ENCODE assay signal across 1 cellular context in the genomic region with DNA sequence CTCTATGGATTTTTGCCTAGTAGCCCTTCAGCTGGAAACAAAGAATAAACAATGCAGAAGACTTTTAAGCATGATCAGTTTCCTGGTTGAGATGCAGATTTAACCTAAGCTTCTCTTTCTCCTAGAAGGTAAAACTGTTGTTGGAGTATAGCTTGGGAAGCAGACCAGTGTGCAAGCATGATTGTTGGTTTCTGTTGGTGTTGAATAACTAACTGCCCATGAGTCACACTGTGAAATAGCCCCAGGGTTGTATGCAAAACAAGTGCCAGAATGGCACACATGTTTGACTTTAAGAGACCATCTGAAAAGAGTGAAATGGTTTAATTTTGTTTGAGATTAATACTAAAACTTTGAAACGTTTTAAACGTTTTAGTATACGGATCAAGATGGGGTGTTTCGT.
TF ChIP-seq lines count a peak whose summit lies in the region.

No MANE protein-coding gene starts in this region.

TF ChIP-seq in IMR-90, 13 proteins besides CTCF, POLR2A, EP300 and RAD21 (continued from another document):
- TF ChIP-seq, protein P1, sequence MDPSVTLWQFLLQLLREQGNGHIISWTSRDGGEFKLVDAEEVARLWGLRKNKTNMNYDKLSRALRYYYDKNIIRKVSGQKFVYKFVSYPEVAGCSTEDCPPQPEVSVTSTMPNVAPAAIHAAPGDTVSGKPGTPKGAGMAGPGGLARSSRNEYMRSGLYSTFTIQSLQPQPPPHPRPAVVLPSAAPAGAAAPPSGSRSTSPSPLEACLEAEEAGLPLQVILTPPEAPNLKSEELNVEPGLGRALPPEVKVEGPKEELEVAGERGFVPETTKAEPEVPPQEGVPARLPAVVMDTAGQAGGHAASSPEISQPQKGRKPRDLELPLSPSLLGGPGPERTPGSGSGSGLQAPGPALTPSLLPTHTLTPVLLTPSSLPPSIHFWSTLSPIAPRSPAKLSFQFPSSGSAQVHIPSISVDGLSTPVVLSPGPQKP (IDR thresholded peaks at IDR 0.05; ENCODE audit: borderline replicate concordance, low read depth, low read length): no peak
- TF ChIP-seq MAFK (IDR thresholded peaks at IDR 0.05; ENCODE audit: low read depth, low read length): no peak
- no peak for TF ChIP-seq SMC3 (IDR thresholded peaks at IDR 0.05; ENCODE audit: low read depth, low read length)
- TF ChIP-seq BHLHE40 (IDR thresholded peaks at IDR 0.05; ENCODE audit: low read depth, low read length): no peak
- no peak for TF ChIP-seq MAZ (IDR thresholded peaks at IDR 0.05; ENCODE audit: borderline replicate concordance, low read depth, low read length)
- no peak for TF ChIP-seq CHD1 (IDR thresholded peaks at IDR 0.05; ENCODE audit: low read depth, low read length)
- TF ChIP-seq FOS (IDR thresholded peaks at IDR 0.05; ENCODE audit: low read depth, low read length): no peak
- TF ChIP-seq, protein P2, sequence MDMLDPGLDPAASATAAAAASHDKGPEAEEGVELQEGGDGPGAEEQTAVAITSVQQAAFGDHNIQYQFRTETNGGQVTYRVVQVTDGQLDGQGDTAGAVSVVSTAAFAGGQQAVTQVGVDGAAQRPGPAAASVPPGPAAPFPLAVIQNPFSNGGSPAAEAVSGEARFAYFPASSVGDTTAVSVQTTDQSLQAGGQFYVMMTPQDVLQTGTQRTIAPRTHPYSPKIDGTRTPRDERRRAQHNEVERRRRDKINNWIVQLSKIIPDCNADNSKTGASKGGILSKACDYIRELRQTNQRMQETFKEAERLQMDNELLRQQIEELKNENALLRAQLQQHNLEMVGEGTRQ (IDR thresholded peaks at IDR 0.05; ENCODE audit: low read depth, low read length): no peak
- no peak for TF ChIP-seq CEBPB (IDR thresholded peaks at IDR 0.05; ENCODE audit: low read depth, low read length)
- no peak for TF ChIP-seq MXI1 (IDR thresholded peaks at IDR 0.05; ENCODE audit: borderline replicate concordance, low read depth, low read length)
